20 cellular contexts compared by ENCODE assay signal in genomic region chr2:8800821-8801220, GRCh38.
"Had no signal": no experiment of that assay in that cellular context is flagged by ENCODE, and none has a peak within 500 bp of the region (broad histone marks: within the 10 kb centered on the region; RNA-seq: fewer than 3 reads in every experiment).

No MANE protein-coding gene starts in this region.

- DNase-seq: Karpas-422, KBM-7, MG63, NCI-H1092, NCI-H1105 treated with DMSO at 0.1 percent for 48 hours, NCI-H1417 treated with DMSO at 0.1 percent for 48 hours, NCI-H146, NCI-H1694 treated with DMSO at 0.1 percent for 48 hours, NCI-H1930, NCI-H2081, NCI-H2107, NCI-H2227 treated with DMSO at 0.1 percent for 48 hours, NCI-H446, NCI-H510A, NCI-H524 treated with DMSO at 0.1 percent for 48 hours, NCI-H69, NCI-H774, SHP77 had no signal

- H3K27ac ChIP-seq: HL-60, RWPE1 had no signal

- H3K4me3 ChIP-seq: MG63 had no signal

- H3K27me3 ChIP-seq: MG63 had no signal
